ENCODE assay signal across 8 cellular contexts in the genomic region with DNA sequence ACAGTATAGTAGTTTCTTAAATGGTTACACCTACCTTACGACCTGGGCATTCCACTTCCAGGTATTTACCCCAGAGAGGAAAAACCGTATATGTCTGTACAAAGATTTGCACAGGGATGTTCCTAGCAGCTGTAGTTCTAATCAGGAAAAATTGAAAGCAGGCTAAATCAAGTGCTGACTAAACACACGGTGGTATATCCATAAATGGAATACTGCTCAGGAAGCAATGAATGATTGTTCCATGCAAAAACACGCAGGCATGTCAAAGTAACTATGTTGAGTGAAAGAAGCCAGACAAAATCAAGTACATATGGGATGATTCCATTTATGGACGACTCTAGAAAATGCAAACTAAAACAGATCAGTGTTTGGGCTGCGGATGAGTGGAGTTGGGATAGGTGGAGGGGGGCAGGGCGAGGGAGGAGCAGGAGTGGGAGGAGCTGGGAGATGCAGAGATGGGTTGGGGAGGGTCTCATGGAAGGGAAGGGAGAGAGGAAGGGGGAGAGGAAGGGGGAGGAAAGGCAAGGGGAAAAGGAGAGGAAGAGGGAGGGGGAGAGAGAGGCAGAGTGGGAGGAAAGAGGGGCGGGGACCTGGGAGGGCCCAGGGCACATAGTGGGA. TPM values are rescaled to one million over a fixed set of nuclear protein-coding genes. Genes with fewer than 3 reads are reported as not detected.
DNase-seq lines count a peak whose midpoint lies in the region; ATAC-seq and TF ChIP-seq lines count a peak whose summit lies in the region.

No MANE protein-coding gene starts in this region.

- H3K36me3 ChIP-seq in kidney epithelial cell (ENCODE audit: control insufficient read depth, insufficient read depth, low read length) (no peaks in the 10 kb centered on the region), thymus (ENCODE audit: control insufficient read depth, insufficient read depth) (no peaks in the 10 kb centered on the region)

- peaks cover 35% of the 10 kb centered on the region for H3K4me1 Mint-ChIP-seq in activated T-cell treated with anti-CD3 and anti-CD28 coated beads, Interleukin-2, amount 50 U/mL, for 24 hours (ENCODE audit: low read depth)

- H3K4me3 ChIP-seq in kidney epithelial cell (ENCODE audit: low read depth, low read length) (peak overlapping the region; percentile 70), thymus (ENCODE audit: low read length) (peak overlapping the region; percentile 84)

- H3K4me3 Mint-ChIP-seq in activated T-cell treated with anti-CD3 and anti-CD28 coated beads, Interleukin-2, amount 50 U/mL, for 24 hours, result peak overlapping the region; percentile 66

- peaks cover 3% of the 10 kb centered on the region for H3K9me3 Mint-ChIP-seq in activated T-cell treated with anti-CD3 and anti-CD28 coated beads, Interleukin-2, amount 50 U/mL, for 24 hours

- H3K9me3 ChIP-seq in thymus (ENCODE audit: control insufficient read depth), result no peaks in the 10 kb centered on the region

- 70% methylated on average over 8 of the region's 8 CpGs for WGBS in thymus

- no peaks in the 10 kb centered on the region for H3K27me3 ChIP-seq in kidney epithelial cell (ENCODE audit: control insufficient read depth, insufficient read depth, low read length)
- H3K27me3 ChIP-seq in thymus (ENCODE audit: control insufficient read depth, insufficient read depth), result no peaks in the 10 kb centered on the region

- no peak for ATAC-seq in GM18867 (IDR thresholded peaks at IDR 0.05; ENCODE audit: unreplicated experiment)

- DNase-seq in activated T-cell treated with anti-CD3 and anti-CD28 coated beads, Interleukin-2, amount 50 U/mL, for 24 hours, result no peak
- DNase-seq in activated T-cell treated with anti-CD3 and anti-CD28 coated beads for 4 hours (no peak), amniotic epithelial cell (ENCODE audit: low read depth) (peak; percentile 63), kidney epithelial cell (ENCODE audit: low read depth) (no peak), globus pallidus (ENCODE audit: low spot score) (no peak), NCI-H1694 (lab: John Stamatoyannopoulos, UW) (no peak)

- no peak overlapping the region for H3K27ac ChIP-seq in thymus (ENCODE audit: low read depth)

- no peak for TF ChIP-seq CTCF in kidney epithelial cell (IDR thresholded peaks at IDR 0.05; ENCODE audit: insufficient read depth, low read length, poor library complexity, severe bottlenecking)

- peaks cover 2% of the 10 kb centered on the region for H3K36me3 Mint-ChIP-seq in activated T-cell treated with anti-CD3 and anti-CD28 coated beads, Interleukin-2, amount 50 U/mL, for 24 hours (ENCODE audit: low read depth)

- H3K4me1 ChIP-seq in thymus (ENCODE audit: control insufficient read depth, insufficient read depth, low read length), result peaks cover 8% of the 10 kb centered on the region

- peak overlapping the region; percentile 75 for H3K27ac Mint-ChIP-seq in activated T-cell treated with anti-CD3 and anti-CD28 coated beads, Interleukin-2, amount 50 U/mL, for 24 hours

- no peaks in the 10 kb centered on the region for H3K27me3 Mint-ChIP-seq in activated T-cell treated with anti-CD3 and anti-CD28 coated beads, Interleukin-2, amount 50 U/mL, for 24 hours

RNA-seq across cellular contexts. Expression of a gene that starts 0.5 kb away (rescaled TPM):
- 21.9 and 24.2 TPM in 2 replicates for total RNA-seq in kidney epithelial cell
- polyA plus RNA-seq in thymus, result 26.2 TPM
